10 cellular contexts compared by ENCODE assay signal in the genomic region with DNA sequence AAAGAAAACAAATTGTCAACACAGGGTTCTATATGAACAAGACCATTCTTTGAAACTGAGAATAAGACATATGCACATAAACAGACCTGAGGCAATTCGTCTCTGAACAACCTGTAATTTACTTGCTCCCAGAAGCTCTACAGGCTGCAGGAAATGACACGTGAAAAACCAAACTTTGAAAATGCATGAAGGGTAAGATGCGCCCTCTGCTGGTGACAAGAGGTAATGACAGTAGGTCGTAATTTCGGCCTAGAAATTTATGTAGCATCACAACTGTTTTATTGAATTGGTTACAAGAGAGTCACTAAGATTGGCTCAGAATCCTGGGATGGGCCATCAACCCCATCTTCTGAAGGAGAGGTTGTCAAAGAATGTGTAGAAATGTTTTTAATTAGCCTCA.
A peak's percentile ranks its signal among the peaks of the same experiment; 100 is the strongest.
DNase-seq lines count a peak whose midpoint lies in the region; ATAC-seq and TF ChIP-seq lines count a peak whose summit lies in the region.
"Had no signal": no experiment of that assay in that cellular context is flagged by ENCODE, and none has a peak within 500 bp of the region (broad histone marks: within the 10 kb centered on the region; RNA-seq: fewer than 3 reads in every experiment).

No MANE protein-coding gene starts in this region.

- H3K4me3 ChIP-seq in tibial nerve = no peak overlapping the region
- H3K4me3 ChIP-seq: BLaER1 treated with 17β-estradiol and CSF1 and Interleukin-3, amounts not matched to agents 10 nM and 100 nM had no signal

- H3K27me3 ChIP-seq in tibial nerve = peaks cover 0 to 7% of the 10 kb centered on the region in 2 donors

- no peaks in the 10 kb centered on the region for H3K4me1 ChIP-seq in tibial nerve
- H3K4me1 ChIP-seq: BLaER1 treated with 17β-estradiol and CSF1 and Interleukin-3, amounts not matched to agents 10 nM and 100 nM had no signal

- H3K9me3 Mint-ChIP-seq in activated CD8-positive, alpha-beta T cell treated with anti-CD3 and anti-CD28 coated beads, Interleukin-2, amount 10 ng/mL, durations not matched to agents 7 days and 5 days (ENCODE audit: insufficient read depth) = no peaks in the 10 kb centered on the region

- H3K36me3 Mint-ChIP-seq in activated CD8-positive, alpha-beta T cell treated with anti-CD3 and anti-CD28 coated beads, Interleukin-2, amount 10 ng/mL, durations not matched to agents 7 days and 5 days (ENCODE audit: low read depth) = no peaks in the 10 kb centered on the region
- H3K36me3 Mint-ChIP-seq: activated naive CD8-positive, alpha-beta T cell had no signal

- peak; percentile 44 for ATAC-seq in GM19468 (IDR thresholded peaks at IDR 0.05; ENCODE audit: extremely low read depth, unreplicated experiment)
- no peak for ATAC-seq in activated CD8-positive, alpha-beta T cell treated with anti-CD3 and anti-CD28 coated beads, Interleukin-2, amount 10 ng/mL, durations not matched to agents 7 days and 5 days
- no peak for ATAC-seq in HG03175 (IDR thresholded peaks at IDR 0.05; ENCODE audit: unreplicated experiment)

- POLR2A ChIA-PET in activated CD8-positive, alpha-beta T cell treated with anti-CD3 and anti-CD28 coated beads, Interleukin-2, amount 10 ng/mL, durations not matched to agents 7 days and 5 days (lab: Charles Lee) = no interaction called here

- no peak overlapping the region for H3K4me3 Mint-ChIP-seq in activated CD8-positive, alpha-beta T cell treated with anti-CD3 and anti-CD28 coated beads, Interleukin-2, amount 10 ng/mL, durations not matched to agents 7 days and 5 days
- H3K4me3 Mint-ChIP-seq: activated naive CD8-positive, alpha-beta T cell had no signal

- no peak overlapping the region for H3K27ac ChIP-seq in tibial nerve
- H3K27ac ChIP-seq: BLaER1 treated with 17β-estradiol and CSF1 and Interleukin-3, amounts not matched to agents 10 nM and 100 nM had no signal

- H3K4me1 Mint-ChIP-seq in activated CD8-positive, alpha-beta T cell treated with anti-CD3 and anti-CD28 coated beads, Interleukin-2, amount 10 ng/mL, durations not matched to agents 7 days and 5 days (ENCODE audit: low read depth) = no peaks in the 10 kb centered on the region

- CTCF ChIA-PET in activated CD8-positive, alpha-beta T cell treated with anti-CD3 and anti-CD28 coated beads, Interleukin-2, amount 10 ng/mL, durations not matched to agents 7 days and 5 days (lab: Charles Lee) = interaction anchor here (0.6 to 1.1 kb wide), 2 partner anchors 14 to 1900 kb away, joined by 3 read pairs; no protein-coding TSS in a partner anchor

- DNase-seq in NCI-H2227 (lab: John Stamatoyannopoulos, UW; ENCODE audit: unreplicated experiment) (peak; percentile 4), NCI-H2227 treated with DMSO at 0.1 percent for 48 hours (lab: John Stamatoyannopoulos, UW) (no peak), NCI-H2081 (lab: John Stamatoyannopoulos, UW) (peak; percentile 45 to 73), iPS-NIHi7 (ENCODE audit: extremely low spot score) (peak; percentile 9), tibial nerve (ENCODE audit: low spot score in 2 of 2) (no peak)
- DNase-seq in activated CD8-positive, alpha-beta T cell treated with anti-CD3 and anti-CD28 coated beads, Interleukin-2, amount 10 ng/mL, durations not matched to agents 7 days and 5 days = peak; percentile 35

- peak; percentile 37 to 60 (median 55) for TF ChIP-seq CTCF in tibial nerve (IDR thresholded peaks at IDR 0.05)

- WGBS in tibial nerve, 2 donors = 25 to 31% methylated on average over 5 of the region's 5 CpGs

- TF ChIP-seq EP300 in tibial nerve (IDR thresholded peaks at IDR 0.05) = no peak

- H3K27ac Mint-ChIP-seq in activated CD8-positive, alpha-beta T cell treated with anti-CD3 and anti-CD28 coated beads, Interleukin-2, amount 10 ng/mL, durations not matched to agents 7 days and 5 days = no peak overlapping the region
- H3K27ac Mint-ChIP-seq: activated naive CD8-positive, alpha-beta T cell had no signal

- no peak for TF ChIP-seq POLR2A in tibial nerve (IDR thresholded peaks at IDR 0.05)

- no peaks in the 10 kb centered on the region for H3K9me3 ChIP-seq in tibial nerve
- H3K9me3 ChIP-seq: BLaER1 treated with 17β-estradiol and CSF1 and Interleukin-3, amounts not matched to agents 10 nM and 100 nM had no signal

- no peaks in the 10 kb centered on the region for H3K36me3 ChIP-seq in tibial nerve
- H3K36me3 ChIP-seq: BLaER1 treated with 17β-estradiol and CSF1 and Interleukin-3, amounts not matched to agents 10 nM and 100 nM had no signal

- H3K27me3 Mint-ChIP-seq in activated CD8-positive, alpha-beta T cell treated with anti-CD3 and anti-CD28 coated beads, Interleukin-2, amount 10 ng/mL, durations not matched to agents 7 days and 5 days (ENCODE audit: low read depth) = no peaks in the 10 kb centered on the region
- H3K27me3 Mint-ChIP-seq: activated naive CD8-positive, alpha-beta T cell had no signal

Comparison
In these comparisons a context has a peak if more than half of its experiments do, and no peak if none do; other contexts are left out.
1. DNase-seq: peak in NCI-H2227 (single experiment), NCI-H2081 (2 of 2), activated CD8-positive, alpha-beta T cell treated with anti-CD3 and anti-CD28 coated beads, Interleukin-2, amount 10 ng/mL, durations not matched to agents 7 days and 5 days (single experiment) and iPS-NIHi7 (single experiment); none in NCI-H2227 treated with DMSO at 0.1 percent for 48 hours (single experiment) and tibial nerve (0 of 2).